Comparison of ENCODE assay signal across 10 cellular contexts in genomic region chr7:157691521-157692155, GRCh38.
DNase-seq lines count a peak whose midpoint lies in the region; ATAC-seq and TF ChIP-seq lines count a peak whose summit lies in the region.
"Had no signal": no experiment of that assay in that cellular context is flagged by ENCODE, and none has a peak within 500 bp of the region (broad histone marks: within the 10 kb centered on the region; RNA-seq: fewer than 3 reads in every experiment).

No MANE protein-coding gene starts in this region.

- H3K36me3 Mint-ChIP-seq in activated naive CD4-positive, alpha-beta T cell treated with anti-CD3 and anti-CD28 coated beads, Interleukin-2, amount 50 U/mL, for 24 hours: no peaks in the 10 kb centered on the region
- peaks cover 0 to 6% of the 10 kb centered on the region in 2 donors for H3K36me3 Mint-ChIP-seq in activated naive CD4-positive, alpha-beta T cell treated with anti-CD3 and anti-CD28 coated beads, Interleukin-2, amount 50 U/mL, for 72 hours

- no peak overlapping the region for H3K27ac Mint-ChIP-seq in activated naive CD4-positive, alpha-beta T cell treated with anti-CD3 and anti-CD28 coated beads, Interleukin-2, amount 50 U/mL, for 24 hours
- no peak overlapping the region for H3K27ac Mint-ChIP-seq in activated naive CD4-positive, alpha-beta T cell treated with anti-CD3 and anti-CD28 coated beads, Interleukin-2, amount 50 U/mL, for 72 hours

- 6% methylated on average over 46 of the region's 46 CpGs for WGBS in urinary bladder

- no peak for DNase-seq in activated naive CD4-positive, alpha-beta T cell treated with anti-CD3 and anti-CD28 coated beads, Interleukin-2, amount 50 U/mL, for 72 hours (ENCODE audit: low spot score in 2 of 2)
- DNase-seq in brain microvascular endothelial cell (no peak), A172 (ENCODE audit: low spot score) (no peak)

- H3K4me3 ChIP-seq in brain microvascular endothelial cell (ENCODE audit: low read depth, low read length) (peak overlapping the region; percentile 22), mucosa of stomach (ENCODE audit: low read length) (no peak overlapping the region), urinary bladder (ENCODE audit: low read depth, low read length) (peak overlapping the region; percentile 52)

- H3K9ac ChIP-seq in mucosa of stomach (ENCODE audit: low read length): peak overlapping the region; percentile 34

- H3K4me3 Mint-ChIP-seq in activated naive CD4-positive, alpha-beta T cell treated with anti-CD3 and anti-CD28 coated beads, Interleukin-2, amount 50 U/mL, for 24 hours: peak overlapping the region; percentile 80

- H3K27me3 ChIP-seq in brain microvascular endothelial cell (replicated peaks) (peaks cover 63% of the 10 kb centered on the region), mucosa of stomach (ENCODE audit: control insufficient read depth, insufficient read depth, low read length) (peaks cover 64% of the 10 kb centered on the region)

- no peaks in the 10 kb centered on the region for H3K36me3 ChIP-seq in brain microvascular endothelial cell (replicated peaks)
- H3K36me3 ChIP-seq in mucosa of stomach (ENCODE audit: control insufficient read depth, insufficient read depth, low read length): no peaks in the 10 kb centered on the region
- H3K36me3 ChIP-seq in urinary bladder (ENCODE audit: insufficient read depth): no peaks in the 10 kb centered on the region
- H3K36me3 ChIP-seq: adrenal gland had no signal

- no peaks in the 10 kb centered on the region for H3K9me3 ChIP-seq in mucosa of stomach (ENCODE audit: control insufficient read depth, low read length)
- H3K9me3 ChIP-seq: adrenal gland had no signal

- peaks cover 26% of the 10 kb centered on the region for H3K4me1 Mint-ChIP-seq in activated naive CD4-positive, alpha-beta T cell treated with anti-CD3 and anti-CD28 coated beads, Interleukin-2, amount 50 U/mL, for 24 hours

- peaks cover 22% of the 10 kb centered on the region for H3K4me1 ChIP-seq in mucosa of stomach (ENCODE audit: control insufficient read depth, insufficient read depth, low read length)
- H3K4me1 ChIP-seq in urinary bladder (ENCODE audit: insufficient read depth): peaks cover 2% of the 10 kb centered on the region

- peaks cover 35% of the 10 kb centered on the region for H3K27me3 Mint-ChIP-seq in activated naive CD4-positive, alpha-beta T cell treated with anti-CD3 and anti-CD28 coated beads, Interleukin-2, amount 50 U/mL, for 24 hours

- H3K27ac ChIP-seq in brain microvascular endothelial cell (no peak overlapping the region), urinary bladder (ENCODE audit: low read depth) (no peak overlapping the region)
- H3K27ac ChIP-seq: adrenal gland, RWPE1 had no signal

- in situ Hi-C loops in brain microvascular endothelial cell (cut with HindIII; ENCODE audit: low pct_ligation_motif_present, low sequenced_read_pairs): no loop called here

- no peak for ATAC-seq in activated naive CD4-positive, alpha-beta T cell treated with anti-CD3 and anti-CD28 coated beads, Interleukin-2, amount 50 U/mL, for 72 hours
- no peak for ATAC-seq in HG03521 (IDR thresholded peaks at IDR 0.05; ENCODE audit: unreplicated experiment)
- ATAC-seq in GM21825 (IDR thresholded peaks at IDR 0.05; ENCODE audit: unreplicated experiment): no peak

- no peak for TF ChIP-seq CTCF in brain microvascular endothelial cell (IDR thresholded peaks at IDR 0.05; ENCODE audit: low read depth, low read length, missing control alignments)

- H3K9me3 Mint-ChIP-seq in activated naive CD4-positive, alpha-beta T cell treated with anti-CD3 and anti-CD28 coated beads, Interleukin-2, amount 50 U/mL, for 24 hours: no peaks in the 10 kb centered on the region
- H3K9me3 Mint-ChIP-seq in activated naive CD4-positive, alpha-beta T cell treated with anti-CD3 and anti-CD28 coated beads, Interleukin-2, amount 50 U/mL, for 72 hours: no peaks in the 10 kb centered on the region
